Comparison of ENCODE assay signal across 8 cellular contexts in the genomic region with DNA sequence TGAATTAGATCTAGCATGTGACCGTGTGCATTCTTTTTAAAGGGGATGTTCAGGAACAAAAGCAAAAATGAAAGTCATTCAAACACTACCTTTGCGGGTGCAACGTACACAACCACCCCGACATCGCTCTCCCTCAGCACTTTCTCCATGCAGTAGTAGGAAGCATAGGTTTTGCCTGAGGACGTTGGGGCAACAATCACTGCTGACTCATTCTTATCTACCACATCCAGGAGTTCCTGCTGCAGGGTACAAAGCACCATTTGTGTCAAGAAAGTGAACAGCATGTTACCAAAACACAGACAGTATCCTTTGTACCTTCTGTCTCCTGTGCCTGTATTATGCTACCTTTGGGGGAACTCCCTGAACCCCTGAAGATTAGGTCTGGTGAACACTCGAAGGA. TPM values are rescaled to one million over a fixed set of nuclear protein-coding genes. Genes with fewer than 3 reads are reported as not detected.
DNase-seq lines count a peak whose midpoint lies in the region; ATAC-seq and TF ChIP-seq lines count a peak whose summit lies in the region.

No MANE protein-coding gene starts in this region.

- H3K36me3 ChIP-seq in DND-41 (ENCODE audit: insufficient read depth, low read length) = peaks cover 31% of the 10 kb centered on the region

- ATAC-seq in DND-41 (ENCODE audit: insufficient read depth, low read depth) (peak; percentile 40; the same call in 1 of the 3 replicates), HG02852 (IDR thresholded peaks at IDR 0.05; ENCODE audit: unreplicated experiment) (no peak), GM21717 (IDR thresholded peaks at IDR 0.05; ENCODE audit: unreplicated experiment) (no peak)

- H3K79me2 ChIP-seq in DND-41 (ENCODE audit: insufficient read depth, low read length) = no peaks in the 10 kb centered on the region

- TF ChIP-seq CTCF in DND-41 (IDR thresholded peaks at IDR 0.05; ENCODE audit: borderline replicate concordance, extremely low read depth, low read length, poor library complexity, severe bottlenecking) (no peak), HFFc6 (IDR thresholded peaks at IDR 0.05) (no peak)

- no peak overlapping the region for H3K4me2 ChIP-seq in DND-41 (ENCODE audit: insufficient read depth, low read length)

- H3K27me3 Mint-ChIP-seq in HFFc6 (ENCODE audit: insufficient read depth) = no peaks in the 10 kb centered on the region; the same call in 1 of the 2 replicates
- no peaks in the 10 kb centered on the region for H3K27me3 Mint-ChIP-seq in activated T-helper 1 cell treated with anti-CD3 and anti-CD28 coated beads, Interleukin-12 subunit alpha, Interleukin-12 subunit beta, Interleukin-2, Interleukin-4 antibody, amounts not matched to agents 30 ng/mL and 10 ng/mL and 1 ng/mL, durations not matched to agents 14 hours and 24 hours and 36 hours (ENCODE audit: insufficient read depth)
- peaks cover 0 to 4% (median 0%) of the 10 kb centered on the region in 3 donors for H3K27me3 Mint-ChIP-seq in immature natural killer cell (ENCODE audit: low read depth in 3 of 3)

- H3K4me1 ChIP-seq in DND-41 (ENCODE audit: insufficient read depth, low read length) = no peaks in the 10 kb centered on the region

- H3K9me3 Mint-ChIP-seq in HFFc6 (no peaks in the 10 kb centered on the region), immature natural killer cell (no peaks in the 10 kb centered on the region)
- H3K9me3 Mint-ChIP-seq in activated T-helper 1 cell treated with anti-CD3 and anti-CD28 coated beads, Interleukin-12 subunit alpha, Interleukin-12 subunit beta, Interleukin-2, Interleukin-4 antibody, amounts not matched to agents 30 ng/mL and 10 ng/mL and 1 ng/mL, durations not matched to agents 14 hours and 24 hours and 36 hours = no peaks in the 10 kb centered on the region

- H3K27ac Mint-ChIP-seq in HFFc6 = no peak overlapping the region; the same call in 1 of the 2 replicates
- H3K27ac Mint-ChIP-seq in activated T-helper 1 cell treated with anti-CD3 and anti-CD28 coated beads, Interleukin-12 subunit alpha, Interleukin-12 subunit beta, Interleukin-2, Interleukin-4 antibody, amounts not matched to agents 30 ng/mL and 10 ng/mL and 1 ng/mL, durations not matched to agents 14 hours and 24 hours and 36 hours = no peak overlapping the region
- peak overlapping the region; percentile 5 to 68 (median 56) for H3K27ac Mint-ChIP-seq in immature natural killer cell

- H3K27me3 ChIP-seq in DND-41 (ENCODE audit: insufficient read depth, low read length, poor library complexity) = no peaks in the 10 kb centered on the region

- H4K20me1 ChIP-seq in DND-41 (ENCODE audit: insufficient read depth, low read length) = no peaks in the 10 kb centered on the region

- H3K4me3 ChIP-seq in DND-41 (ENCODE audit: low read depth in 1 of 2, low read length in 2 of 2) = no peak overlapping the region

- no peak overlapping the region for H3K27ac ChIP-seq in DND-41 (ENCODE audit: low read length)

- H3K9ac ChIP-seq in DND-41 (ENCODE audit: low read depth, low read length) = no peak overlapping the region

- intact Hi-C loops in activated T-helper 1 cell treated with anti-CD3 and anti-CD28 coated beads, Interleukin-12 subunit alpha, Interleukin-12 subunit beta, Interleukin-2, Interleukin-4 antibody, amounts not matched to agents 30 ng/mL and 10 ng/mL and 1 ng/mL, durations not matched to agents 14 hours and 24 hours and 36 hours (cut with micrococcal nuclease) = loop anchor here (5.0 kb wide), 1 partner anchor 61 kb away; a partner anchor contains a TSS

- H2AFZ ChIP-seq in DND-41 (ENCODE audit: low read depth, low read length) = no peak overlapping the region

- H3K36me3 Mint-ChIP-seq in HFFc6 (ENCODE audit: low read depth) (peaks cover 37% of the 10 kb centered on the region), immature natural killer cell (peaks cover 46 to 61% (median 61%) of the 10 kb centered on the region in 3 donors)
- H3K36me3 Mint-ChIP-seq in activated T-helper 1 cell treated with anti-CD3 and anti-CD28 coated beads, Interleukin-12 subunit alpha, Interleukin-12 subunit beta, Interleukin-2, Interleukin-4 antibody, amounts not matched to agents 30 ng/mL and 10 ng/mL and 1 ng/mL, durations not matched to agents 14 hours and 24 hours and 36 hours (ENCODE audit: low read depth) = peaks cover 54% of the 10 kb centered on the region

- no peaks in the 10 kb centered on the region for H3K9me3 ChIP-seq in DND-41 (ENCODE audit: insufficient read depth, low read length, severe bottlenecking)

- H3K4me1 Mint-ChIP-seq in HFFc6 (ENCODE audit: low read depth) = peaks cover 11% of the 10 kb centered on the region
- H3K4me1 Mint-ChIP-seq in activated T-helper 1 cell treated with anti-CD3 and anti-CD28 coated beads, Interleukin-12 subunit alpha, Interleukin-12 subunit beta, Interleukin-2, Interleukin-4 antibody, amounts not matched to agents 30 ng/mL and 10 ng/mL and 1 ng/mL, durations not matched to agents 14 hours and 24 hours and 36 hours (ENCODE audit: low read depth) = peaks cover 10% of the 10 kb centered on the region
- H3K4me1 Mint-ChIP-seq in immature natural killer cell = peaks cover 9 to 10% of the 10 kb centered on the region in 2 donors

- H3K4me3 Mint-ChIP-seq in HFFc6 (no peak overlapping the region), immature natural killer cell (peak overlapping the region in 3 of 5 donors; percentile 5 to 33 (median 15))
- H3K4me3 Mint-ChIP-seq in activated T-helper 1 cell treated with anti-CD3 and anti-CD28 coated beads, Interleukin-12 subunit alpha, Interleukin-12 subunit beta, Interleukin-2, Interleukin-4 antibody, amounts not matched to agents 30 ng/mL and 10 ng/mL and 1 ng/mL, durations not matched to agents 14 hours and 24 hours and 36 hours = no peak overlapping the region

- DNase-seq in DND-41 (no peak), HFFc6 (peak; percentile 51), immature natural killer cell (no peak), NCI-H82 (lab: John Stamatoyannopoulos, UW) (no peak), DMS 273 treated with DMSO at 0.1 percent for 48 hours (lab: John Stamatoyannopoulos, UW) (no peak)
- DNase-seq in activated T-helper 1 cell treated with anti-CD3 and anti-CD28 coated beads, Interleukin-12 subunit alpha, Interleukin-12 subunit beta, Interleukin-2, Interleukin-4 antibody, amounts not matched to agents 30 ng/mL and 10 ng/mL and 1 ng/mL, durations not matched to agents 14 hours and 24 hours and 36 hours (ENCODE audit: low spot score) = peak; percentile 5

RNA-seq across cellular contexts. Expression of a gene that starts 58.6 kb away (rescaled TPM):
- total RNA-seq in HFFc6 (2021; fragmentation: NEBNext Ultra II Directional; extraction: Animal tissue kit (Norgen Biotek cat#: 25700)) = 10 to 100 TPM; 19.4 to 27.2 (median 23.7) TPM
- total RNA-seq in activated T-helper 1 cell treated with anti-CD3 and anti-CD28 coated beads, Interleukin-12 subunit alpha, Interleukin-12 subunit beta, Interleukin-2, Interleukin-4 antibody, amounts not matched to agents 30 ng/mL and 10 ng/mL and 1 ng/mL, durations not matched to agents 14 hours and 24 hours and 36 hours = 5.9 and 6.5 TPM in 2 replicates
- 10 to 100 TPM; 18.2 to 30.5 (median 21.6) TPM for polyA plus RNA-seq in immature natural killer cell

Comparison
In these comparisons a context has a peak if more than half of its experiments do, and no peak if none do; other contexts are left out.
1. DNase-seq: peak in HFFc6 (single experiment) and activated T-helper 1 cell treated with anti-CD3 and anti-CD28 coated beads, Interleukin-12 subunit alpha, Interleukin-12 subunit beta, Interleukin-2, Interleukin-4 antibody, amounts not matched to agents 30 ng/mL and 10 ng/mL and 1 ng/mL, durations not matched to agents 14 hours and 24 hours and 36 hours (single experiment); none in DND-41 (single experiment), immature natural killer cell (0 of 3), NCI-H82 (single experiment) and DMS 273 treated with DMSO at 0.1 percent for 48 hours (single experiment).
2. H3K27ac Mint-ChIP-seq: peak in immature natural killer cell (6 of 6); none in HFFc6 (single experiment) and activated T-helper 1 cell treated with anti-CD3 and anti-CD28 coated beads, Interleukin-12 subunit alpha, Interleukin-12 subunit beta, Interleukin-2, Interleukin-4 antibody, amounts not matched to agents 30 ng/mL and 10 ng/mL and 1 ng/mL, durations not matched to agents 14 hours and 24 hours and 36 hours (single experiment).
3. H3K4me3 Mint-ChIP-seq: peak in immature natural killer cell (3 of 5); none in HFFc6 (single experiment) and activated T-helper 1 cell treated with anti-CD3 and anti-CD28 coated beads, Interleukin-12 subunit alpha, Interleukin-12 subunit beta, Interleukin-2, Interleukin-4 antibody, amounts not matched to agents 30 ng/mL and 10 ng/mL and 1 ng/mL, durations not matched to agents 14 hours and 24 hours and 36 hours (single experiment).